In the genomic region with DNA sequence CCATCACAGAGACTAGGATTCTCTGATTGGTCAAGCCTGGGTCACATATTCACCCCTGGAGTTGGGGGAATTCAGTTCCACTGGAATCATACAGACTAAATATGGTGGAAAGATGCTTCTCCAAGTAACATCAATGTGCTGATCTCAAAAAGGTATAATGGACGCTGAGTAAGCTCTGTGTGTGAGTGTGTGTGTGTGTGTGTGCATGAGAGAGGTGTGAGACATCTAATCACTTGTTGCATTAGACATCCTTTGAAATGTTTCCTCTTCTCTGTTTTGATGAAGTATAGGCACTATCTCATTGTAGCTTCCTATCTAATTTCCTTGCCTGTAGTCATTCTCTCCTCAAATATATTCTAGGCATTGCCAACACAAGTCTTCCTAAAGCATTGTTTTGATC, we compare ENCODE assay signal across 34 cellular contexts.
"Had no signal": no experiment of that assay in that cellular context is flagged by ENCODE, and none has a peak within 500 bp of the region (broad histone marks: within the 10 kb centered on the region; RNA-seq: fewer than 3 reads in every experiment).

No MANE protein-coding gene starts in this region.

- DNase-seq: Karpas-422, Kasumi-1, MG63, MM.1S, MV-4-11, NCI-H1048, NCI-H1092, NCI-H1092 treated with DMSO at 0.1 percent for 48 hours, NCI-H1105, NCI-H1105 treated with DMSO at 0.1 percent for 48 hours, NCI-H1417, NCI-H1417 treated with DMSO at 0.1 percent for 48 hours, NCI-H1436, NCI-H1436 treated with DMSO at 0.1 percent for 48 hours, NCI-H146, NCI-H1694, NCI-H1694 treated with DMSO at 0.1 percent for 48 hours, NCI-H187, NCI-H187 treated with DMSO at 0.1 percent for 48 hours, NCI-H1930, NCI-H2029, NCI-H2029 treated with DMSO at 0.1 percent for 48 hours, NCI-H2081, NCI-H2081 treated with DMSO at 0.1 percent for 48 hours, NCI-H2107, NCI-H2171, NCI-H2171 treated with DMSO at 0.1 percent for 48 hours, NCI-H2227 treated with DMSO at 0.1 percent for 48 hours, NCI-H226, NCI-H345, NCI-H446, NCI-H446 treated with DMSO at 0.1 percent for 48 hours, NCI-H510A had no signal

- H3K36me3 ChIP-seq: MG63 had no signal

- H3K4me3 ChIP-seq: MG63 had no signal

- H3K9me3 ChIP-seq: MG63 had no signal

- H3K27ac ChIP-seq: KMS-11 had no signal
